In genomic region chrX:747176-747575, GRCh38 we compare ENCODE assay signal across 27 cellular contexts.
"Had no signal": no experiment of that assay in that cellular context is flagged by ENCODE, and none has a peak within 500 bp of the region (broad histone marks: within the 10 kb centered on the region; RNA-seq: fewer than 3 reads in every experiment).

No MANE protein-coding gene starts in this region.

- ATAC-seq: heart left ventricle; left colon; mucosa of descending colon; naive thymus-derived CD4-positive, alpha-beta T cell; natural killer cell treated with Interleukin-12 subunit alpha and Interleukin-12 subunit beta and Interleukin-15 and Interleukin-18, amount 100 ng/mL, for 72 hours; pancreas; psoas muscle; right lobe of liver; stimulated activated naive CD8-positive, alpha-beta T cell treated with anti-CD3 and anti-CD28 coated beads, Interleukin-15, amount 100 ng/mL, for 72 hours had no signal

- H3K36me3 Mint-ChIP-seq: type B pancreatic cell had no signal

- DNase-seq: glutamatergic neuron; heart left ventricle; hypothalamus; kidney glomerular epithelial cell; left colon; left ventricle myocardium inferior; mesendoderm; midbrain; mucosa of descending colon; naive thymus-derived CD4-positive, alpha-beta T cell; pancreas; posterior cingulate gyrus; psoas muscle; stimulated activated CD4-positive, alpha-beta T cell treated with anti-CD3 and anti-CD28 coated beads, Interleukin-12 subunit alpha, Interleukin-12 subunit beta, amount 100 ng/mL, for 4 hours; stimulated activated CD4-positive, alpha-beta T cell treated with anti-CD3 and anti-CD28 coated beads, Interleukin-15, amount 100 ng/mL, for 24 hours; stimulated activated CD4-positive, alpha-beta T cell treated with anti-CD3 and anti-CD28 coated beads, Interleukin-2, amount 100 ng/mL, for 24 hours; stimulated activated CD4-positive, alpha-beta T cell treated with anti-CD3 and anti-CD28 coated beads, Interleukin-4, amount 100 ng/mL, for 1 hour; stimulated activated naive CD4-positive, alpha-beta T cell treated with Interleukin-2 at 50 U/mL for 16 hours; substantia nigra had no signal

- H3K27ac Mint-ChIP-seq: naive thymus-derived CD4-positive, alpha-beta T cell; natural killer cell treated with Interleukin-12 subunit alpha and Interleukin-12 subunit beta and Interleukin-15 and Interleukin-18, amount 100 ng/mL, for 72 hours; stimulated activated naive CD8-positive, alpha-beta T cell treated with anti-CD3 and anti-CD28 coated beads, Interleukin-15, amount 100 ng/mL, for 72 hours; type B pancreatic cell had no signal

- H3K9me3 Mint-ChIP-seq: type B pancreatic cell had no signal

- H3K4me3 ChIP-seq: heart left ventricle, left ventricle myocardium inferior, lung, mucosa of descending colon, pancreas, psoas muscle, right atrium auricular region, right lobe of liver, smooth muscle cell, tibial nerve had no signal

- H3K4me1 Mint-ChIP-seq: stimulated activated naive CD8-positive, alpha-beta T cell treated with anti-CD3 and anti-CD28 coated beads, Interleukin-15, amount 100 ng/mL, for 72 hours had no signal

- H3K27ac ChIP-seq: heart left ventricle, left ventricle myocardium inferior, pancreas, psoas muscle, right atrium auricular region, right lobe of liver, tibial nerve had no signal

- H3K4me3 Mint-ChIP-seq: naive thymus-derived CD4-positive, alpha-beta T cell; natural killer cell treated with Interleukin-12 subunit alpha and Interleukin-12 subunit beta and Interleukin-15 and Interleukin-18, amount 100 ng/mL, for 72 hours; stimulated activated naive CD8-positive, alpha-beta T cell treated with anti-CD3 and anti-CD28 coated beads, Interleukin-15, amount 100 ng/mL, for 72 hours; type B pancreatic cell had no signal
